In the genomic region with DNA sequence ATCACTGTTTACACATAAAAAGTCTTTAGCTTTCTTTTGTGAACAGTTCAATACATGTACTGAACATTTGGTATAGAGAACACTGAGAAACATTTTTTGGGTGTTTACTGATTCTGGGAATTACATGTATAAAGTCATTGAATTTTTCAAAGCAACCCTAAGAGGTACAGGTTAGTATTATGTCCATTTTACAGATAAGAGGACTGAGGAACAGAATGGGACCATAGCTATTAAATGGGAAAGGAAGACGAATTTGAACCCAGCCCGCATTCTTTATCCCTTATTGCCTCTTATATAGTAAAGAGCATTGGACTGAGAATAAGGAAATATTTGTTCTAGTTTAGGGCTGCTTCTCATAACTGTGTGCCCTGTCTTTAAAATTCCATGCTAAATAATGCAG, we compare ENCODE assay signal across 9 cellular contexts. TPM values are rescaled to one million over a fixed set of nuclear protein-coding genes. Genes with fewer than 3 reads are reported as not detected.
A peak's percentile ranks its signal among the peaks of the same experiment; 100 is the strongest.
DNase-seq lines count a peak whose midpoint lies in the region; ATAC-seq and TF ChIP-seq lines count a peak whose summit lies in the region.
"Had no signal": no experiment of that assay in that cellular context is flagged by ENCODE, and none has a peak within 500 bp of the region (broad histone marks: within the 10 kb centered on the region; RNA-seq: fewer than 3 reads in every experiment).

No MANE protein-coding gene starts in this region.

- no peaks in the 10 kb centered on the region for H3K9me2 ChIP-seq in OCI-LY7 (ENCODE audit: insufficient read depth, low read length)

- DNase-seq in DND-41 (no peak), OCI-LY7 (ENCODE audit: low spot score) (no peak), endodermal cell (no peak), psoas muscle (no peak), AG08396 (ENCODE audit: low spot score) (no peak), T1000 (lab: John Stamatoyannopoulos, UW) (no peak)

- ATAC-seq in DND-41 (ENCODE audit: insufficient read depth, low read depth) (no peak), psoas muscle (no peak), GM21367 (IDR thresholded peaks at IDR 0.05; ENCODE audit: unreplicated experiment) (no peak), HG02885 (IDR thresholded peaks at IDR 0.05; ENCODE audit: poor library complexity, unreplicated experiment) (no peak)

- CTCF ChIA-PET in OCI-LY7 (lab: Charles Lee; ENCODE audit: unreplicated experiment) = no interaction called here

- H2AFZ ChIP-seq in DND-41 (ENCODE audit: low read depth, low read length) (peak overlapping the region; percentile 90), OCI-LY7 (ENCODE audit: low read length) (peak overlapping the region; percentile 85)

- no peak overlapping the region for H3K27ac ChIP-seq in DND-41 (ENCODE audit: low read length)
- no peak overlapping the region for H3K27ac ChIP-seq in OCI-LY7 (ENCODE audit: low read depth, low read length, poor library complexity, severe bottlenecking)
- H3K27ac ChIP-seq in endodermal cell (ENCODE audit: low read depth, low read length) = no peak overlapping the region
- H3K27ac ChIP-seq in psoas muscle = no peak overlapping the region
- H3K27ac ChIP-seq: parathyroid adenoma had no signal

- H3K79me2 ChIP-seq in DND-41 (ENCODE audit: insufficient read depth, low read length) (peaks cover 41% of the 10 kb centered on the region), OCI-LY7 (ENCODE audit: insufficient read depth, low read depth, low read length) (peaks cover 40% of the 10 kb centered on the region)

- TF ChIP-seq CTCF in DND-41 (IDR thresholded peaks at IDR 0.05; ENCODE audit: borderline replicate concordance, extremely low read depth, low read length, poor library complexity, severe bottlenecking) (no peak), OCI-LY7 (conservative IDR thresholded peaks at IDR 0.05; ENCODE audit: low read length) (no peak), endodermal cell (conservative IDR thresholded peaks at IDR 0.05) (no peak), psoas muscle (IDR thresholded peaks at IDR 0.05) (no peak)

- H3K27me3 Mint-ChIP-seq in endodermal cell (ENCODE audit: insufficient read depth) = no peaks in the 10 kb centered on the region

- peaks cover 21% of the 10 kb centered on the region for H3K4me1 Mint-ChIP-seq in endodermal cell

- intact Hi-C loops in OCI-LY7 (cut with micrococcal nuclease; ENCODE audit: unreplicated experiment) (loop anchor here (1.0 kb wide), 1 partner anchor 33 kb away; a partner anchor contains a TSS), psoas muscle (cut with DNase I) (no loop called here)

- H3K4me2 ChIP-seq in DND-41 (ENCODE audit: insufficient read depth, low read length) (peak overlapping the region; percentile 67), OCI-LY7 (ENCODE audit: low read length) (peak overlapping the region; percentile 86)

- peaks cover 34% of the 10 kb centered on the region for H3K36me3 Mint-ChIP-seq in endodermal cell (ENCODE audit: low read depth)

- H3K9ac ChIP-seq in DND-41 (ENCODE audit: low read depth, low read length) (peak overlapping the region; percentile 58), endodermal cell (ENCODE audit: extremely low read depth, low read length, poor library complexity, severe bottlenecking) (no peak overlapping the region)
- H3K9ac ChIP-seq: parathyroid adenoma had no signal

- WGBS in endodermal cell (ENCODE audit: insufficient coverage in 1 of 2, insufficient read length in 1 of 2), 2 experiments = 88% methylated on average over 1 of the region's 2 CpGs; no CpG with 5 or more reads in 1 of the 2 experiments
- WGBS in psoas muscle, 3 donors = 88 to 91% (median 89%) methylated on average over 2 of the region's 2 CpGs

- H3K4me1 ChIP-seq in DND-41 (ENCODE audit: insufficient read depth, low read length) (peaks cover 42% of the 10 kb centered on the region), OCI-LY7 (ENCODE audit: insufficient read depth, low read length, poor library complexity, severe bottlenecking) (peaks cover 36% of the 10 kb centered on the region), endodermal cell (ENCODE audit: control insufficient read depth, insufficient read depth, low read length) (no peaks in the 10 kb centered on the region), psoas muscle (peaks cover 27% of the 10 kb centered on the region)

- peak overlapping the region; percentile 95 for H3K4me3 Mint-ChIP-seq in endodermal cell

- no peak overlapping the region for H3K27ac Mint-ChIP-seq in endodermal cell

- H3K9me3 Mint-ChIP-seq in endodermal cell = no peaks in the 10 kb centered on the region

- H4K20me1 ChIP-seq in DND-41 (ENCODE audit: insufficient read depth, low read length) (peaks cover 26% of the 10 kb centered on the region), OCI-LY7 (ENCODE audit: insufficient read depth, low read length) (peaks cover 25% of the 10 kb centered on the region; the same call in 1 of the 2 replicates)

- no TSS peak for BruUV-seq in OCI-LY7 (replicated peaks; lab: Mats Ljungman, UMichigan)

- H3K4me3 ChIP-seq in DND-41 (ENCODE audit: low read depth in 1 of 2, low read length in 2 of 2) (peak overlapping the region in 1 of 2 experiments; percentile 64; a peak in 2 of 4 replicates), OCI-LY7 (ENCODE audit: low read depth, low read length, poor library complexity, severe bottlenecking) (peak overlapping the region; percentile 87), endodermal cell (ENCODE audit: low read length) (peak overlapping the region; percentile 94), psoas muscle (peak overlapping the region; percentile 82)

- H3K27me3 ChIP-seq in DND-41 (ENCODE audit: insufficient read depth, low read length, poor library complexity) (no peaks in the 10 kb centered on the region), endodermal cell (ENCODE audit: control insufficient read depth, insufficient read depth, low read length, poor library complexity, severe bottlenecking) (no peaks in the 10 kb centered on the region), psoas muscle (ENCODE audit: insufficient read depth in 3 of 3, low read length in 2 of 3) (no peaks in the 10 kb centered on the region)

- H3K9me3 ChIP-seq in DND-41 (ENCODE audit: insufficient read depth, low read length, severe bottlenecking) (no peaks in the 10 kb centered on the region), OCI-LY7 (ENCODE audit: low read length) (no peaks in the 10 kb centered on the region), endodermal cell (ENCODE audit: control insufficient read depth, low read length) (no peaks in the 10 kb centered on the region), psoas muscle (no peaks in the 10 kb centered on the region)

- peaks cover 34% of the 10 kb centered on the region for H3K36me3 ChIP-seq in DND-41 (ENCODE audit: insufficient read depth, low read length)
- peaks cover 36% of the 10 kb centered on the region for H3K36me3 ChIP-seq in OCI-LY7 (ENCODE audit: insufficient read depth, low read length)
- H3K36me3 ChIP-seq in endodermal cell (ENCODE audit: control insufficient read depth, insufficient read depth, low read length) = peaks cover 36% of the 10 kb centered on the region
- H3K36me3 ChIP-seq in psoas muscle (ENCODE audit: insufficient read depth in 1 of 2, low read depth in 1 of 2) = peaks cover 2 to 24% of the 10 kb centered on the region in 2 donors

- POLR2A ChIA-PET in OCI-LY7 (lab: Charles Lee) = interaction anchor here (0.5 to 2.1 kb wide), 9 partner anchors 10 to 1463 kb away, joined by 3 to 6 read pairs (median 4); a partner anchor contains a TSS

RNA-seq across cellular contexts. Expression of a gene that starts 0.9 kb away (rescaled TPM):
- 47.1 and 58.5 TPM in 2 replicates for total RNA-seq in OCI-LY7 (2014; rRNA removed; shearing (Covaris generic))
- total RNA-seq in OCI-LY7 (2022) (52.5 and 52.7 TPM in 2 replicates), endodermal cell (10 to 100 TPM; 39.6 to 41.5 TPM), psoas muscle (10 to 100 TPM; 30.7 to 59.4 (median 33.4) TPM)
- polyA plus RNA-seq in endodermal cell (2013, experiment 1 of 2) = 51.0 TPM
- 40.3 TPM for polyA plus RNA-seq in endodermal cell (2013, experiment 2 of 2)
- 10 to 100 TPM; 34.1 to 88.1 (median 57.1) TPM for polyA plus RNA-seq in psoas muscle

RNA-seq across cellular contexts. Expression of a gene that starts 33.6 kb away (rescaled TPM):
- total RNA-seq in OCI-LY7 (2014; rRNA removed; shearing (Covaris generic)) = 23.6 and 30.9 TPM in 2 replicates
- 57.7 and 59.1 TPM in 2 replicates for total RNA-seq in OCI-LY7 (2022)
- 10 to 100 TPM; 43.0 to 54.0 TPM for total RNA-seq in endodermal cell
- 26.7 TPM for polyA plus RNA-seq in endodermal cell (2013, experiment 1 of 2)
- 32.1 TPM for polyA plus RNA-seq in endodermal cell (2013, experiment 2 of 2)
- 10 to 100 TPM; 25.9 to 31.8 (median 28.7) TPM for total RNA-seq in psoas muscle
- polyA plus RNA-seq in psoas muscle = 10 to 100 TPM in 1 of 3 donors, 1 to 10 TPM in 2; 5.2 to 17.0 (median 6.1) TPM
